In the genomic region with DNA sequence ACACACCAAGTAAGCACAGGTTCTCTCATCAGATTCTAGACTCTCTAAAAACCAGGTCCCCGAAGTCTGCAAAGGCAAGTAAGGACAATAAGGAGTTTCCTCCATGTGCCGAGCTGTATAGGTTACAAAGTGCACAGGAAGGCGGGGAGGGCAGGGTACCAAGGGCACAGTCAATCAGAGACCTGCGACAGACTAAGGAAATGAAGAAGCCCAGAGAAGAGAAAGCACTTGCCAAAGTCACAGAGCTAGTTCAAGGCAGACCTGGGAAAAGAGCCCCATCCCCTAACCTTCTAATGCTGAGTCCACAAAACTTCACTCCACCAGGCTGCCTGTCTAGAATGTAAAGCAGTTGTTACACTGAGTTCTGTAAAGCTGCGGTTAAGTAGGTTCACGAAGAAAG, we compare ENCODE assay signal across 8 cellular contexts. TPM values are rescaled to one million over a fixed set of nuclear protein-coding genes. Genes with fewer than 3 reads are reported as not detected.
A peak's percentile ranks its signal among the peaks of the same experiment; 100 is the strongest.
DNase-seq lines count a peak whose midpoint lies in the region; ATAC-seq, FAIRE-seq and TF ChIP-seq lines count a peak whose summit lies in the region.

No MANE protein-coding gene starts in this region.

- peak overlapping the region; percentile 66 for H3K4me3 Mint-ChIP-seq in activated naive CD4-positive, alpha-beta T cell treated with anti-CD3 and anti-CD28 coated beads for 36 hours
- H3K4me3 Mint-ChIP-seq in activated naive CD8-positive, alpha-beta T cell treated with anti-CD3 and anti-CD28 coated beads, Interleukin-2, amount 10 ng/mL, durations not matched to agents 7 days and 5 days, result peak overlapping the region; percentile 81
- H3K4me3 Mint-ChIP-seq in memory B cell, result peak overlapping the region; percentile 88
- peak overlapping the region; percentile 87 for H3K4me3 Mint-ChIP-seq in type B pancreatic cell

- TF ChIP-seq POLR2A in lower leg skin (IDR thresholded peaks at IDR 0.05), result no peak

- WGBS in lower leg skin, 2 donors, result 61 to 66% methylated on average over 6 of the region's 6 CpGs

- no peak for FAIRE-seq in GM19239 (lab: Jason Lieb, UNC)

- DNase-seq in activated naive CD4-positive, alpha-beta T cell treated with anti-CD3 and anti-CD28 coated beads for 36 hours, result no peak
- no peak for DNase-seq in activated naive CD4-positive, alpha-beta T cell (lab: John Stamatoyannopoulos, UW)
- no peak for DNase-seq in activated naive CD8-positive, alpha-beta T cell treated with anti-CD3 and anti-CD28 coated beads, Interleukin-2, amount 10 ng/mL, durations not matched to agents 7 days and 5 days
- DNase-seq in memory B cell (ENCODE audit: low spot score in 2 of 2), result no peak
- no peak for DNase-seq in type B pancreatic cell (ENCODE audit: extremely low spot score, unreplicated experiment)
- no peak for DNase-seq in GM19239 (ENCODE audit: insufficient read length, low spot score)
- no peak for DNase-seq in lower leg skin (ENCODE audit: low spot score in 2 of 2)

- CTCF ChIA-PET in activated naive CD4-positive, alpha-beta T cell treated with anti-CD3 and anti-CD28 coated beads for 36 hours (lab: Charles Lee), result interaction anchor here (0.6 kb wide), 1 partner anchor 361 kb away, joined by 3 read pairs; no protein-coding TSS in a partner anchor

- H3K9me3 Mint-ChIP-seq in activated naive CD4-positive, alpha-beta T cell treated with anti-CD3 and anti-CD28 coated beads for 36 hours, result no peaks in the 10 kb centered on the region
- no peaks in the 10 kb centered on the region for H3K9me3 Mint-ChIP-seq in activated naive CD8-positive, alpha-beta T cell treated with anti-CD3 and anti-CD28 coated beads, Interleukin-2, amount 10 ng/mL, durations not matched to agents 7 days and 5 days
- H3K9me3 Mint-ChIP-seq in memory B cell, result no peaks in the 10 kb centered on the region
- no peaks in the 10 kb centered on the region for H3K9me3 Mint-ChIP-seq in type B pancreatic cell

- peaks cover 23% of the 10 kb centered on the region for H3K4me1 Mint-ChIP-seq in activated naive CD4-positive, alpha-beta T cell treated with anti-CD3 and anti-CD28 coated beads for 36 hours (ENCODE audit: low read depth)
- H3K4me1 Mint-ChIP-seq in activated naive CD8-positive, alpha-beta T cell treated with anti-CD3 and anti-CD28 coated beads, Interleukin-2, amount 10 ng/mL, durations not matched to agents 7 days and 5 days, result peaks cover 17% of the 10 kb centered on the region
- peaks cover 19% of the 10 kb centered on the region for H3K4me1 Mint-ChIP-seq in memory B cell
- peaks cover 8% of the 10 kb centered on the region for H3K4me1 Mint-ChIP-seq in type B pancreatic cell (ENCODE audit: unreplicated experiment)

- no peak for ATAC-seq in activated naive CD8-positive, alpha-beta T cell treated with anti-CD3 and anti-CD28 coated beads, Interleukin-2, amount 10 ng/mL, durations not matched to agents 7 days and 5 days (ENCODE audit: low read depth)
- ATAC-seq in memory B cell (ENCODE audit: low read depth), result no peak
- no peak for ATAC-seq in GM19324 (IDR thresholded peaks at IDR 0.05; ENCODE audit: low FRiP score, unreplicated experiment)

- H3K27me3 Mint-ChIP-seq in activated naive CD4-positive, alpha-beta T cell treated with anti-CD3 and anti-CD28 coated beads for 36 hours (ENCODE audit: low read depth), result no peaks in the 10 kb centered on the region
- no peaks in the 10 kb centered on the region for H3K27me3 Mint-ChIP-seq in activated naive CD8-positive, alpha-beta T cell treated with anti-CD3 and anti-CD28 coated beads, Interleukin-2, amount 10 ng/mL, durations not matched to agents 7 days and 5 days
- H3K27me3 Mint-ChIP-seq in memory B cell (no peaks in the 10 kb centered on the region), type B pancreatic cell (peaks cover 3% of the 10 kb centered on the region)

- H3K4me3 ChIP-seq in lower leg skin (ENCODE audit: low read depth, poor library complexity, severe bottlenecking), result no peak overlapping the region

- intact Hi-C loops in activated naive CD4-positive, alpha-beta T cell treated with anti-CD3 and anti-CD28 coated beads for 36 hours (cut with micrococcal nuclease), result no loop called here
- intact Hi-C loops in lower leg skin (cut with DNase I; ENCODE audit: low total_unique reads), result no loop called here

- H3K27ac Mint-ChIP-seq in activated naive CD4-positive, alpha-beta T cell treated with anti-CD3 and anti-CD28 coated beads for 36 hours, result peak overlapping the region; percentile 13
- H3K27ac Mint-ChIP-seq in activated naive CD8-positive, alpha-beta T cell treated with anti-CD3 and anti-CD28 coated beads, Interleukin-2, amount 10 ng/mL, durations not matched to agents 7 days and 5 days, result peak overlapping the region; percentile 67
- H3K27ac Mint-ChIP-seq in memory B cell (peak overlapping the region; percentile 74), type B pancreatic cell (peak overlapping the region; percentile 86)

- POLR2A ChIA-PET in activated naive CD8-positive, alpha-beta T cell treated with anti-CD3 and anti-CD28 coated beads, Interleukin-2, amount 10 ng/mL, durations not matched to agents 7 days and 5 days (lab: Charles Lee), result no interaction called here

- H3K36me3 Mint-ChIP-seq in activated naive CD4-positive, alpha-beta T cell treated with anti-CD3 and anti-CD28 coated beads for 36 hours (ENCODE audit: low read depth), result peaks cover 5% of the 10 kb centered on the region
- peaks cover 4% of the 10 kb centered on the region for H3K36me3 Mint-ChIP-seq in activated naive CD8-positive, alpha-beta T cell treated with anti-CD3 and anti-CD28 coated beads, Interleukin-2, amount 10 ng/mL, durations not matched to agents 7 days and 5 days
- H3K36me3 Mint-ChIP-seq in memory B cell, result peaks cover 7% of the 10 kb centered on the region
- H3K36me3 Mint-ChIP-seq in type B pancreatic cell, result peaks cover 15% of the 10 kb centered on the region

- no peak for TF ChIP-seq CTCF in type B pancreatic cell (conservative IDR thresholded peaks at IDR 0.05)
- no peak for TF ChIP-seq CTCF in lower leg skin (IDR thresholded peaks at IDR 0.05)

RNA-seq across cellular contexts. Expression of a gene that starts 1.7 kb away (rescaled TPM):
- total RNA-seq in activated naive CD4-positive, alpha-beta T cell treated with anti-CD3 and anti-CD28 coated beads for 36 hours, result 100 to 1,000 TPM in 1 of 2 experiments, 10 to 100 TPM in 1; 98.1 to 100 TPM
- 10 to 100 TPM; 71.6 to 74.2 TPM for total RNA-seq in activated naive CD8-positive, alpha-beta T cell treated with anti-CD3 and anti-CD28 coated beads, Interleukin-2, amount 10 ng/mL, durations not matched to agents 7 days and 5 days
- 134 and 183 TPM in 2 replicates for total RNA-seq in type B pancreatic cell (ENCODE audit: low replicate concordance)
- total RNA-seq in lower leg skin, result 100 to 1,000 TPM in 1 of 4 donors, 10 to 100 TPM in 3; 73.7 to 105 (median 93.0) TPM

RNA-seq across cellular contexts. Expression of a gene that starts 26.5 kb away (rescaled TPM):
- total RNA-seq in activated naive CD4-positive, alpha-beta T cell treated with anti-CD3 and anti-CD28 coated beads for 36 hours, result not detected
- total RNA-seq in activated naive CD8-positive, alpha-beta T cell treated with anti-CD3 and anti-CD28 coated beads, Interleukin-2, amount 10 ng/mL, durations not matched to agents 7 days and 5 days, result under 1 TPM; 0.53 to 0.94 TPM
- total RNA-seq in type B pancreatic cell (ENCODE audit: low replicate concordance) (14.3 and 29.6 TPM in 2 replicates), lower leg skin (not detected)

Comparison
In these comparisons a context has a peak if more than half of its experiments do, and no peak if none do; other contexts are left out.
1. H3K27ac Mint-ChIP-seq: peak in every context shown above with its lines; median percentile 86 in type B pancreatic cell; 74 in memory B cell; 67 in activated naive CD8-positive, alpha-beta T cell treated with anti-CD3 and anti-CD28 coated beads, Interleukin-2, amount 10 ng/mL, durations not matched to agents 7 days and 5 days; 13 in activated naive CD4-positive, alpha-beta T cell treated with anti-CD3 and anti-CD28 coated beads for 36 hours.